In the genomic region with DNA sequence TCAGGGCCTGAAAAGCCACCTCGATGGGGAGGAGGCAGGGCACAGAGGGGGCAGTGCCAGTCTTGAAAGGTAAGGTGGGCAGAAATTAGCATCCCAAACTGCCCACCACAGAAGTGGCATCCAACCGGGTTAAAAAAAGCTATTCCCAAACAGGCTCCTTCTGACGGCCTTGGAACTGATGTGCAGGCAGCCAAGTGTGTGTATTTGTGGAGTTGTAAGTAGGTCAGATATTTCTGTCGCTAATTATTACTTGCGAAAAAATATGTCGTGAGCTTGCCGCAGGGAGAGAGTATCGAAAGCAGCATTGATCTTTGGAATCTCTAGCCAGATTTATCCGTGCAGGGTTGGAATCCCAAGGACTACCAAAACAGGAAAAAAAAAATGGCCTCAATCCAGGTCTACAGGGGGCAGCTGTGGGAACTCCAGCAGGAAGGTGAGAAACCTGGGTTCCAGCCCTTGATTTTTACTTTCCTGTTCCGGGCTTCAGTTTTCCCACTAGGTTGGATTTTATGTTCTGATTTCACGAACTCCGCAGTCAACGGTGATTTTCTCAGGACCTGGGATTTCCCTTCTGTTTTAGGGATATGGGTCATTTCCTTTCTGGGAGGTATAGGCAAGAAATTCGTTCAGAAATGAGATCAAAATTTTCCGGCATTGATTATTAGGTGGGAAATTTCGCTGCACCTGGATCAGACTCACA, we compare ENCODE assay signal across 1 cellular context.
TF ChIP-seq lines count a peak whose summit lies in the region.

No MANE protein-coding gene starts in this region.

TF ChIP-seq in H1, 55 proteins besides CTCF, POLR2A, EP300 and RAD21 (continued from another document):
- TF ChIP-seq CHD1 (IDR thresholded peaks at IDR 0.05; ENCODE audit: low read depth, low read length) = no peak
- no peak for TF ChIP-seq TCF12 (IDR thresholded peaks at IDR 0.05; ENCODE audit: low read depth, low read length)
- TF ChIP-seq, protein P1, sequence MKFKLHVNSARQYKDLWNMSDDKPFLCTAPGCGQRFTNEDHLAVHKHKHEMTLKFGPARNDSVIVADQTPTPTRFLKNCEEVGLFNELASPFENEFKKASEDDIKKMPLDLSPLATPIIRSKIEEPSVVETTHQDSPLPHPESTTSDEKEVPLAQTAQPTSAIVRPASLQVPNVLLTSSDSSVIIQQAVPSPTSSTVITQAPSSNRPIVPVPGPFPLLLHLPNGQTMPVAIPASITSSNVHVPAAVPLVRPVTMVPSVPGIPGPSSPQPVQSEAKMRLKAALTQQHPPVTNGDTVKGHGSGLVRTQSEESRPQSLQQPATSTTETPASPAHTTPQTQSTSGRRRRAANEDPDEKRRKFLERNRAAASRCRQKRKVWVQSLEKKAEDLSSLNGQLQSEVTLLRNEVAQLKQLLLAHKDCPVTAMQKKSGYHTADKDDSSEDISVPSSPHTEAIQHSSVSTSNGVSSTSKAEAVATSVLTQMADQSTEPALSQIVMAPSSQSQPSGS (IDR thresholded peaks at IDR 0.05; ENCODE audit: low read length) = no peak
- TF ChIP-seq BACH1 (IDR thresholded peaks at IDR 0.05; ENCODE audit: low read length) = no peak
- TF ChIP-seq HDAC6 (IDR thresholded peaks at IDR 0.05; ENCODE audit: low read depth, low read length) = no peak
- no peak for TF ChIP-seq ASH2L (IDR thresholded peaks at IDR 0.05; ENCODE audit: low read length)
- no peak for TF ChIP-seq RXRA (IDR thresholded peaks at IDR 0.05; ENCODE audit: insufficient read depth, low read depth, low read length)
- TF ChIP-seq SP1 (IDR thresholded peaks at IDR 0.05; ENCODE audit: low read depth, low read length) = no peak
- TF ChIP-seq TEAD4 (IDR thresholded peaks at IDR 0.05; ENCODE audit: low read depth, low read length) = no peak
- no peak for TF ChIP-seq SIX5 (IDR thresholded peaks at IDR 0.05; ENCODE audit: low read depth, low read length)
- no peak for TF ChIP-seq EZH2 (IDR thresholded peaks at IDR 0.05; ENCODE audit: low read depth, low read length, severe bottlenecking)
- no peak for TF ChIP-seq SP2 (IDR thresholded peaks at IDR 0.05; ENCODE audit: low read length)
- no peak for TF ChIP-seq TAF1 (IDR thresholded peaks at IDR 0.05; ENCODE audit: low read depth, low read length)
- TF ChIP-seq HDAC2 (IDR thresholded peaks at IDR 0.05; ENCODE audit: borderline replicate concordance in 1 of 2, low read depth in 2 of 2, low read length in 2 of 2) = no peak
- TF ChIP-seq, protein P2, sequence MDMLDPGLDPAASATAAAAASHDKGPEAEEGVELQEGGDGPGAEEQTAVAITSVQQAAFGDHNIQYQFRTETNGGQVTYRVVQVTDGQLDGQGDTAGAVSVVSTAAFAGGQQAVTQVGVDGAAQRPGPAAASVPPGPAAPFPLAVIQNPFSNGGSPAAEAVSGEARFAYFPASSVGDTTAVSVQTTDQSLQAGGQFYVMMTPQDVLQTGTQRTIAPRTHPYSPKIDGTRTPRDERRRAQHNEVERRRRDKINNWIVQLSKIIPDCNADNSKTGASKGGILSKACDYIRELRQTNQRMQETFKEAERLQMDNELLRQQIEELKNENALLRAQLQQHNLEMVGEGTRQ (IDR thresholded peaks at IDR 0.05; ENCODE audit: low read length) = no peak
- TF ChIP-seq CBX8 (IDR thresholded peaks at IDR 0.05; ENCODE audit: borderline replicate concordance, low read depth, low read length) = no peak
- TF ChIP-seq BRCA1 (IDR thresholded peaks at IDR 0.05; ENCODE audit: low read depth, low read length) = no peak
